8 cellular contexts compared by ENCODE assay signal in the genomic region with DNA sequence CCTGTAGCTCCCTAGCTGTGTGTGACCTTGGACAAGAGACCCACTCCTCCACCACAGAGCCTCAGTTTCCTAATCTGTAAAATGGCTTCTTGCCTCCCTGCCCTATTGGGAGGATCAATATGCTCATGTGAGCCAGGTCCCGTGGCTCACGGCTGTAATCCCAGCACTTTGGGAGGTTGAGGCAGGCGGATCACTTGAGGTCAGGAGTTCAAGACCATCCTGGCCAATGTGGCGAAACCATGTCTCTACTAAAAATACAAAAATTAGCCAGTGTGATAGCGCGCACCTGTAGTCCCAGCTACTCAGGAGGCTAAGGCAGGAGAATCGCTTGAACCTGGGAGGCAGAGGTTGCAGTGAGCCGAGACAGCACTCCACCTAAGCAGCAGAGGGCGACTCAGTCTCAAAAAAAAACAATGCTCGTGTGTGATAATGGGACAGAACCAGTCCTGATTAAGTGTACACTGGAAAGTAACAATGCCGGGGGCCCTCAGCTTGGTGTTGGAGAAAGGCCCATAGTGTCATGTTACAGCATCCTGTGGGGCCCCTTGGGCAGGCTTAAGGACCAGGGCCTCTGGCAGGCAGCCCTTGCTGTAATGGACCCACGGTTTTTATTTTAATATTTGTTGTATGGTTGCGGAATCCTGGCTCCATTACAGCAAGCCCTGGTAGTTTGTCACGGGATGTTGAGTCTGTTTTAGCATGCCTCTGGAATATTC. TPM values are rescaled to one million over a fixed set of nuclear protein-coding genes. Genes with fewer than 3 reads are reported as not detected.
DNase-seq lines count a peak whose midpoint lies in the region; ATAC-seq and TF ChIP-seq lines count a peak whose summit lies in the region.

No MANE protein-coding gene starts in this region.

- DNase-seq in AG09319 (ENCODE audit: extremely low read depth, low read depth) (peak; percentile 92), GM23338 (ENCODE audit: low spot score) (peak; percentile 58), NCI-H345 treated with DMSO at 0.1 percent for 48 hours (lab: John Stamatoyannopoulos, UW; ENCODE audit: unreplicated experiment) (peak; percentile 13), epithelial cell of esophagus (ENCODE audit: low read depth) (peak; percentile 73)
- DNase-seq in activated CD4-positive, alpha-beta T cell treated with anti-CD3 and anti-CD28 coated beads, Interleukin-2, amount 10 ng/mL, durations not matched to agents 24 days and 14 days = peak; percentile 90

- peaks cover 12% of the 10 kb centered on the region for H4K20me1 ChIP-seq in GM23338 (replicated peaks; ENCODE audit: insufficient read depth)

- H3K27me3 ChIP-seq in GM23338 (ENCODE audit: insufficient read depth) = no peaks in the 10 kb centered on the region
- no peaks in the 10 kb centered on the region for H3K27me3 ChIP-seq in neuron (ENCODE audit: insufficient read depth, low read length)

- H3K4me3 Mint-ChIP-seq in GM23338 = no peak overlapping the region
- H3K4me3 Mint-ChIP-seq in activated CD4-positive, alpha-beta T cell treated with anti-CD3 and anti-CD28 coated beads, Interleukin-2, amount 10 ng/mL, durations not matched to agents 24 days and 14 days = no peak overlapping the region

- peaks cover 24% of the 10 kb centered on the region for H3K36me3 Mint-ChIP-seq in GM23338 (ENCODE audit: low read depth)
- H3K36me3 Mint-ChIP-seq in activated CD4-positive, alpha-beta T cell treated with anti-CD3 and anti-CD28 coated beads, Interleukin-2, amount 10 ng/mL, durations not matched to agents 24 days and 14 days (ENCODE audit: low read depth) = peaks cover 25% of the 10 kb centered on the region

- H3K79me2 ChIP-seq in GM23338 (replicated peaks; ENCODE audit: insufficient read depth) = peaks cover 8% of the 10 kb centered on the region

- 0 out of 2 replicates have a peak overlapping the region, but pooled peaks have one; percentile 24 for H3K4me2 ChIP-seq in GM23338

- ATAC-seq in GM23338 = no peak
- ATAC-seq in HG02571 (IDR thresholded peaks at IDR 0.05; ENCODE audit: unreplicated experiment) = no peak
- no peak for ATAC-seq in GM21717 (IDR thresholded peaks at IDR 0.05; ENCODE audit: unreplicated experiment)

- peaks cover 31% of the 10 kb centered on the region for H3F3A ChIP-seq in GM23338 (replicated peaks; ENCODE audit: low read depth)

- no peak overlapping the region for H3K27ac Mint-ChIP-seq in GM23338
- H3K27ac Mint-ChIP-seq in activated CD4-positive, alpha-beta T cell treated with anti-CD3 and anti-CD28 coated beads, Interleukin-2, amount 10 ng/mL, durations not matched to agents 24 days and 14 days = no peak overlapping the region

- H3K27ac ChIP-seq in GM23338 (ENCODE audit: low read depth) = no peak overlapping the region

- no peaks in the 10 kb centered on the region for H3K9me3 Mint-ChIP-seq in GM23338
- H3K9me3 Mint-ChIP-seq in activated CD4-positive, alpha-beta T cell treated with anti-CD3 and anti-CD28 coated beads, Interleukin-2, amount 10 ng/mL, durations not matched to agents 24 days and 14 days = no peaks in the 10 kb centered on the region

- H3K4me1 ChIP-seq in GM23338 (ENCODE audit: insufficient read depth) = peaks cover 32% of the 10 kb centered on the region
- H3K4me1 ChIP-seq in neuron (ENCODE audit: insufficient read depth, low read length) = peaks cover 14% of the 10 kb centered on the region

- no peaks in the 10 kb centered on the region for H3K9me2 ChIP-seq in GM23338 (ENCODE audit: insufficient read depth)

- H3K36me3 ChIP-seq in GM23338 (ENCODE audit: insufficient read depth) (peaks cover 14% of the 10 kb centered on the region), neuron (ENCODE audit: insufficient read depth, low read length) (peaks cover 20% of the 10 kb centered on the region)

- no peak overlapping the region for H3K4me3 ChIP-seq in GM23338
- no peak overlapping the region for H3K4me3 ChIP-seq in epithelial cell of esophagus (ENCODE audit: low read length)
- no peak overlapping the region for H3K4me3 ChIP-seq in neuron (ENCODE audit: low read length)

- H3K9me3 ChIP-seq in neuron (ENCODE audit: low read length) = no peaks in the 10 kb centered on the region

- peaks cover 24% of the 10 kb centered on the region for H3K4me1 Mint-ChIP-seq in GM23338
- peaks cover 50% of the 10 kb centered on the region for H3K4me1 Mint-ChIP-seq in activated CD4-positive, alpha-beta T cell treated with anti-CD3 and anti-CD28 coated beads, Interleukin-2, amount 10 ng/mL, durations not matched to agents 24 days and 14 days

- peaks cover 17% of the 10 kb centered on the region for H3K27me3 Mint-ChIP-seq in GM23338 (ENCODE audit: insufficient read depth, low read depth, poor library complexity)
- H3K27me3 Mint-ChIP-seq in activated CD4-positive, alpha-beta T cell treated with anti-CD3 and anti-CD28 coated beads, Interleukin-2, amount 10 ng/mL, durations not matched to agents 24 days and 14 days = no peaks in the 10 kb centered on the region

- H2AFZ ChIP-seq in GM23338 (no peak overlapping the region), neuron (ENCODE audit: low read depth, low read length) (peak overlapping the region; percentile 64)

- intact Hi-C loops in activated CD4-positive, alpha-beta T cell treated with anti-CD3 and anti-CD28 coated beads, Interleukin-2, amount 10 ng/mL, durations not matched to agents 24 days and 14 days (cut with micrococcal nuclease) = no loop called here

- TF ChIP-seq CTCF in AG09319 (IDR thresholded peaks at IDR 0.05; ENCODE audit: low read depth, low read length) (peak; percentile 70), GM23338 (conservative IDR thresholded peaks at IDR 0.05; ENCODE audit: low read depth in 2 of 2) (peak; percentile 63 to 75), epithelial cell of esophagus (IDR thresholded peaks at IDR 0.05; ENCODE audit: insufficient read depth, low read depth, low read length, missing control alignments) (peak; percentile 73)

TF ChIP-seq in GM23338, 12 proteins besides CTCF, POLR2A, EP300 and RAD21 (continues in another document):
- TF ChIP-seq STAT1 (IDR thresholded peaks at IDR 0.05; ENCODE audit: unreplicated experiment) (no peak), JUNB (IDR thresholded peaks at IDR 0.05; ENCODE audit: unreplicated experiment) (no peak), NANOG (IDR thresholded peaks at IDR 0.05; ENCODE audit: borderline replicate concordance) (no peak), ZNF114 (CRISPR knock-in tag; IDR thresholded peaks at IDR 0.05) (no peak)
- TF ChIP-seq, protein P1, sequence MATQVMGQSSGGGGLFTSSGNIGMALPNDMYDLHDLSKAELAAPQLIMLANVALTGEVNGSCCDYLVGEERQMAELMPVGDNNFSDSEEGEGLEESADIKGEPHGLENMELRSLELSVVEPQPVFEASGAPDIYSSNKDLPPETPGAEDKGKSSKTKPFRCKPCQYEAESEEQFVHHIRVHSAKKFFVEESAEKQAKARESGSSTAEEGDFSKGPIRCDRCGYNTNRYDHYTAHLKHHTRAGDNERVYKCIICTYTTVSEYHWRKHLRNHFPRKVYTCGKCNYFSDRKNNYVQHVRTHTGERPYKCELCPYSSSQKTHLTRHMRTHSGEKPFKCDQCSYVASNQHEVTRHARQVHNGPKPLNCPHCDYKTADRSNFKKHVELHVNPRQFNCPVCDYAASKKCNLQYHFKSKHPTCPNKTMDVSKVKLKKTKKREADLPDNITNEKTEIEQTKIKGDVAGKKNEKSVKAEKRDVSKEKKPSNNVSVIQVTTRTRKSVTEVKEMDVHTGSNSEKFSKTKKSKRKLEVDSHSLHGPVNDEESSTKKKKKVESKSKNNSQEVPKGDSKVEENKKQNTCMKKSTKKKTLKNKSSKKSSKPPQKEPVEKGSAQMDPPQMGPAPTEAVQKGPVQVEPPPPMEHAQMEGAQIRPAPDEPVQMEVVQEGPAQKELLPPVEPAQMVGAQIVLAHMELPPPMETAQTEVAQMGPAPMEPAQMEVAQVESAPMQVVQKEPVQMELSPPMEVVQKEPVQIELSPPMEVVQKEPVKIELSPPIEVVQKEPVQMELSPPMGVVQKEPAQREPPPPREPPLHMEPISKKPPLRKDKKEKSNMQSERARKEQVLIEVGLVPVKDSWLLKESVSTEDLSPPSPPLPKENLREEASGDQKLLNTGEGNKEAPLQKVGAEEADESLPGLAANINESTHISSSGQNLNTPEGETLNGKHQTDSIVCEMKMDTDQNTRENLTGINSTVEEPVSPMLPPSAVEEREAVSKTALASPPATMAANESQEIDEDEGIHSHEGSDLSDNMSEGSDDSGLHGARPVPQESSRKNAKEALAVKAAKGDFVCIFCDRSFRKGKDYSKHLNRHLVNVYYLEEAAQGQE (IDR thresholded peaks at IDR 0.05; ENCODE audit: unreplicated experiment) = no peak

RNA-seq across cellular contexts. Expression of a gene that starts 6.8 kb away (rescaled TPM):
- total RNA-seq in GM23338 (2014; rRNA removed; shearing (Covaris generic)) = 4,006 and 4,643 TPM in 2 replicates
- 2,646 and 2,793 TPM in 2 replicates for polyA plus RNA-seq in GM23338 (2016; fragmentation: Nextera tagmentation; extraction: Ambion mirVana)
- total RNA-seq in activated CD4-positive, alpha-beta T cell treated with anti-CD3 and anti-CD28 coated beads, Interleukin-2, amount 10 ng/mL, durations not matched to agents 24 days and 14 days = 2,059 and 2,078 TPM in 2 replicates

RNA-seq across cellular contexts. Expression of a gene that starts 9.4 kb away (rescaled TPM):
- 23.5 and 41.7 TPM in 2 replicates for total RNA-seq in GM23338 (2014; rRNA removed; shearing (Covaris generic))
- 62.3 and 66.8 TPM in 2 replicates for polyA plus RNA-seq in GM23338 (2016; fragmentation: Nextera tagmentation; extraction: Ambion mirVana)
- 0.99 and 1.1 TPM in 2 replicates for total RNA-seq in activated CD4-positive, alpha-beta T cell treated with anti-CD3 and anti-CD28 coated beads, Interleukin-2, amount 10 ng/mL, durations not matched to agents 24 days and 14 days

RNA-seq across cellular contexts. Expression of a gene that starts 15.6 kb away (rescaled TPM):
- total RNA-seq in GM23338 (2014; rRNA removed; shearing (Covaris generic)) = 2,007 and 2,412 TPM in 2 replicates
- 2,105 and 2,261 TPM in 2 replicates for polyA plus RNA-seq in GM23338 (2016; fragmentation: Nextera tagmentation; extraction: Ambion mirVana)
- 3,031 and 3,032 TPM in 2 replicates for total RNA-seq in activated CD4-positive, alpha-beta T cell treated with anti-CD3 and anti-CD28 coated beads, Interleukin-2, amount 10 ng/mL, durations not matched to agents 24 days and 14 days

RNA-seq across cellular contexts. Expression of a gene that starts 24.8 kb away (rescaled TPM):
- 44.0 and 54.8 TPM in 2 replicates for total RNA-seq in GM23338 (2014; rRNA removed; shearing (Covaris generic))
- 40.2 and 45.8 TPM in 2 replicates for polyA plus RNA-seq in GM23338 (2016; fragmentation: Nextera tagmentation; extraction: Ambion mirVana)
- total RNA-seq in activated CD4-positive, alpha-beta T cell treated with anti-CD3 and anti-CD28 coated beads, Interleukin-2, amount 10 ng/mL, durations not matched to agents 24 days and 14 days = 2.0 and 4.3 TPM in 2 replicates

RNA-seq across cellular contexts. Expression of a gene that starts 29.0 kb away (rescaled TPM):
- total RNA-seq in GM23338 (2014; rRNA removed; shearing (Covaris generic)) = 0.49 TPM in 1 of 2 replicates, not detected in the other
- polyA plus RNA-seq in GM23338 (2016; fragmentation: Nextera tagmentation; extraction: Ambion mirVana) = 1.8 and 3.3 TPM in 2 replicates
- 51.8 and 57.6 TPM in 2 replicates for total RNA-seq in activated CD4-positive, alpha-beta T cell treated with anti-CD3 and anti-CD28 coated beads, Interleukin-2, amount 10 ng/mL, durations not matched to agents 24 days and 14 days

Comparison
In these comparisons a context has a peak if more than half of its experiments do, and no peak if none do; other contexts are left out.
1. DNase-seq: peak in every context shown above with its lines; median percentile 92 in AG09319; 90 in activated CD4-positive, alpha-beta T cell treated with anti-CD3 and anti-CD28 coated beads, Interleukin-2, amount 10 ng/mL, durations not matched to agents 24 days and 14 days; 73 in epithelial cell of esophagus; 58 in GM23338; 13 in NCI-H345 treated with DMSO at 0.1 percent for 48 hours.
2. RNA of a gene that starts 9.4 kb away (total RNA-seq): 23.5 to 41.7 TPM in GM23338; 0.99 to 1.1 TPM in activated CD4-positive, alpha-beta T cell treated with anti-CD3 and anti-CD28 coated beads, Interleukin-2, amount 10 ng/mL, durations not matched to agents 24 days and 14 days; every median in the first group is over 10 times any median in the second.
3. Peak in every context shown above with its lines, with median percentiles within 50 percentile points of each other: CTCF ChIP-seq.